ENCODE assay signal across 16 cellular contexts in genomic region chr20:49692941-49693340, GRCh38.
"Had no signal": no experiment of that assay in that cellular context is flagged by ENCODE, and none has a peak within 500 bp of the region (broad histone marks: within the 10 kb centered on the region; RNA-seq: fewer than 3 reads in every experiment).

No MANE protein-coding gene starts in this region.

- H3K4me3 ChIP-seq: ascending aorta, gastroesophageal sphincter, right atrium auricular region, skin epidermis, suprapubic skin had no signal

- H3K36me3 ChIP-seq: ascending aorta, gastroesophageal sphincter, right atrium auricular region, suprapubic skin had no signal

- FAIRE-seq: bronchial epithelial cell had no signal

- DNase-seq: activated CD4-positive, CD25-positive, alpha-beta regulatory T cell treated with anti-CD3 and anti-CD28 coated beads, Interleukin-2, amount 50 U/mL, for 72 hours; activated naive CD4-positive, alpha-beta T cell treated with anti-CD3 and anti-CD28 coated beads for 36 hours; activated naive CD8-positive, alpha-beta T cell treated with anti-CD3 and anti-CD28 coated beads, Interleukin-2, amount 50 U/mL, for 24 hours; effector memory CD8-positive, alpha-beta T cell; mesenchymal stem cell; natural killer cell; stimulated activated CD4-positive, alpha-beta T cell treated with anti-CD3 and anti-CD28 coated beads, Interleukin-4, amount 100 ng/mL, for 4 hours; stimulated activated CD8-positive, alpha-beta memory T cell treated with anti-CD3 and anti-CD28 coated beads, Interleukin-4, amount 100 ng/mL, for 48 hours; T-cell; T-helper 9 cell had no signal

- ATAC-seq: activated naive CD8-positive, alpha-beta T cell treated with anti-CD3 and anti-CD28 coated beads, Interleukin-2, amount 50 U/mL, for 24 hours; effector memory CD8-positive, alpha-beta T cell; gastroesophageal sphincter; natural killer cell; T-cell had no signal

- H3K27me3 ChIP-seq: ascending aorta, gastroesophageal sphincter, right atrium auricular region, suprapubic skin had no signal

- H3K9me3 ChIP-seq: ascending aorta, gastroesophageal sphincter, right atrium auricular region, suprapubic skin had no signal

- H3K27ac ChIP-seq: ascending aorta, gastroesophageal sphincter, right atrium auricular region, suprapubic skin had no signal
